ENCODE assay signal across 1 cellular context in the genomic region with DNA sequence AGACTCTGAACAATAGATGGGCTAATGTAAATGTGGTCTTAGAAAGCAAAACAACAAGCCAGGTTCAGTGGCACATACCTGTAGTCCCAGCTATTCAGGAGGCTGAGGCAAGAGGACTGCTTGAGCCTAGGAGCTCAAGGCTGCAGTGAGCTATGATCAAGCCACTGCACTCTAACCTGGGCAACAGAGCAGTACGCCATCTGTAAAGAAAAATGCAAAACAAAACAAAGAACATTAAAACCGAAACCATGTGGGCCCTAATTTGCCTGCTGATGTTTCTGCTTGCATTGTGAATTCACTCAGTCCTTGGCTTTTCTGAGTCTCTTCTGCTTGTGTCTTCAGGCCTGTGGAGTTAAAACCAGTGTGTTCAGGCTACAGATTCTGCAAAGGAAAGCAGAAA.
TF ChIP-seq lines count a peak whose summit lies in the region.

No MANE protein-coding gene starts in this region.

TF ChIP-seq in GM23338, 12 proteins besides CTCF, POLR2A, EP300 and RAD21 (continued from another document):
- TF ChIP-seq, protein P1, sequence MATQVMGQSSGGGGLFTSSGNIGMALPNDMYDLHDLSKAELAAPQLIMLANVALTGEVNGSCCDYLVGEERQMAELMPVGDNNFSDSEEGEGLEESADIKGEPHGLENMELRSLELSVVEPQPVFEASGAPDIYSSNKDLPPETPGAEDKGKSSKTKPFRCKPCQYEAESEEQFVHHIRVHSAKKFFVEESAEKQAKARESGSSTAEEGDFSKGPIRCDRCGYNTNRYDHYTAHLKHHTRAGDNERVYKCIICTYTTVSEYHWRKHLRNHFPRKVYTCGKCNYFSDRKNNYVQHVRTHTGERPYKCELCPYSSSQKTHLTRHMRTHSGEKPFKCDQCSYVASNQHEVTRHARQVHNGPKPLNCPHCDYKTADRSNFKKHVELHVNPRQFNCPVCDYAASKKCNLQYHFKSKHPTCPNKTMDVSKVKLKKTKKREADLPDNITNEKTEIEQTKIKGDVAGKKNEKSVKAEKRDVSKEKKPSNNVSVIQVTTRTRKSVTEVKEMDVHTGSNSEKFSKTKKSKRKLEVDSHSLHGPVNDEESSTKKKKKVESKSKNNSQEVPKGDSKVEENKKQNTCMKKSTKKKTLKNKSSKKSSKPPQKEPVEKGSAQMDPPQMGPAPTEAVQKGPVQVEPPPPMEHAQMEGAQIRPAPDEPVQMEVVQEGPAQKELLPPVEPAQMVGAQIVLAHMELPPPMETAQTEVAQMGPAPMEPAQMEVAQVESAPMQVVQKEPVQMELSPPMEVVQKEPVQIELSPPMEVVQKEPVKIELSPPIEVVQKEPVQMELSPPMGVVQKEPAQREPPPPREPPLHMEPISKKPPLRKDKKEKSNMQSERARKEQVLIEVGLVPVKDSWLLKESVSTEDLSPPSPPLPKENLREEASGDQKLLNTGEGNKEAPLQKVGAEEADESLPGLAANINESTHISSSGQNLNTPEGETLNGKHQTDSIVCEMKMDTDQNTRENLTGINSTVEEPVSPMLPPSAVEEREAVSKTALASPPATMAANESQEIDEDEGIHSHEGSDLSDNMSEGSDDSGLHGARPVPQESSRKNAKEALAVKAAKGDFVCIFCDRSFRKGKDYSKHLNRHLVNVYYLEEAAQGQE (IDR thresholded peaks at IDR 0.05; ENCODE audit: unreplicated experiment), result no peak
- TF ChIP-seq, protein P2, sequence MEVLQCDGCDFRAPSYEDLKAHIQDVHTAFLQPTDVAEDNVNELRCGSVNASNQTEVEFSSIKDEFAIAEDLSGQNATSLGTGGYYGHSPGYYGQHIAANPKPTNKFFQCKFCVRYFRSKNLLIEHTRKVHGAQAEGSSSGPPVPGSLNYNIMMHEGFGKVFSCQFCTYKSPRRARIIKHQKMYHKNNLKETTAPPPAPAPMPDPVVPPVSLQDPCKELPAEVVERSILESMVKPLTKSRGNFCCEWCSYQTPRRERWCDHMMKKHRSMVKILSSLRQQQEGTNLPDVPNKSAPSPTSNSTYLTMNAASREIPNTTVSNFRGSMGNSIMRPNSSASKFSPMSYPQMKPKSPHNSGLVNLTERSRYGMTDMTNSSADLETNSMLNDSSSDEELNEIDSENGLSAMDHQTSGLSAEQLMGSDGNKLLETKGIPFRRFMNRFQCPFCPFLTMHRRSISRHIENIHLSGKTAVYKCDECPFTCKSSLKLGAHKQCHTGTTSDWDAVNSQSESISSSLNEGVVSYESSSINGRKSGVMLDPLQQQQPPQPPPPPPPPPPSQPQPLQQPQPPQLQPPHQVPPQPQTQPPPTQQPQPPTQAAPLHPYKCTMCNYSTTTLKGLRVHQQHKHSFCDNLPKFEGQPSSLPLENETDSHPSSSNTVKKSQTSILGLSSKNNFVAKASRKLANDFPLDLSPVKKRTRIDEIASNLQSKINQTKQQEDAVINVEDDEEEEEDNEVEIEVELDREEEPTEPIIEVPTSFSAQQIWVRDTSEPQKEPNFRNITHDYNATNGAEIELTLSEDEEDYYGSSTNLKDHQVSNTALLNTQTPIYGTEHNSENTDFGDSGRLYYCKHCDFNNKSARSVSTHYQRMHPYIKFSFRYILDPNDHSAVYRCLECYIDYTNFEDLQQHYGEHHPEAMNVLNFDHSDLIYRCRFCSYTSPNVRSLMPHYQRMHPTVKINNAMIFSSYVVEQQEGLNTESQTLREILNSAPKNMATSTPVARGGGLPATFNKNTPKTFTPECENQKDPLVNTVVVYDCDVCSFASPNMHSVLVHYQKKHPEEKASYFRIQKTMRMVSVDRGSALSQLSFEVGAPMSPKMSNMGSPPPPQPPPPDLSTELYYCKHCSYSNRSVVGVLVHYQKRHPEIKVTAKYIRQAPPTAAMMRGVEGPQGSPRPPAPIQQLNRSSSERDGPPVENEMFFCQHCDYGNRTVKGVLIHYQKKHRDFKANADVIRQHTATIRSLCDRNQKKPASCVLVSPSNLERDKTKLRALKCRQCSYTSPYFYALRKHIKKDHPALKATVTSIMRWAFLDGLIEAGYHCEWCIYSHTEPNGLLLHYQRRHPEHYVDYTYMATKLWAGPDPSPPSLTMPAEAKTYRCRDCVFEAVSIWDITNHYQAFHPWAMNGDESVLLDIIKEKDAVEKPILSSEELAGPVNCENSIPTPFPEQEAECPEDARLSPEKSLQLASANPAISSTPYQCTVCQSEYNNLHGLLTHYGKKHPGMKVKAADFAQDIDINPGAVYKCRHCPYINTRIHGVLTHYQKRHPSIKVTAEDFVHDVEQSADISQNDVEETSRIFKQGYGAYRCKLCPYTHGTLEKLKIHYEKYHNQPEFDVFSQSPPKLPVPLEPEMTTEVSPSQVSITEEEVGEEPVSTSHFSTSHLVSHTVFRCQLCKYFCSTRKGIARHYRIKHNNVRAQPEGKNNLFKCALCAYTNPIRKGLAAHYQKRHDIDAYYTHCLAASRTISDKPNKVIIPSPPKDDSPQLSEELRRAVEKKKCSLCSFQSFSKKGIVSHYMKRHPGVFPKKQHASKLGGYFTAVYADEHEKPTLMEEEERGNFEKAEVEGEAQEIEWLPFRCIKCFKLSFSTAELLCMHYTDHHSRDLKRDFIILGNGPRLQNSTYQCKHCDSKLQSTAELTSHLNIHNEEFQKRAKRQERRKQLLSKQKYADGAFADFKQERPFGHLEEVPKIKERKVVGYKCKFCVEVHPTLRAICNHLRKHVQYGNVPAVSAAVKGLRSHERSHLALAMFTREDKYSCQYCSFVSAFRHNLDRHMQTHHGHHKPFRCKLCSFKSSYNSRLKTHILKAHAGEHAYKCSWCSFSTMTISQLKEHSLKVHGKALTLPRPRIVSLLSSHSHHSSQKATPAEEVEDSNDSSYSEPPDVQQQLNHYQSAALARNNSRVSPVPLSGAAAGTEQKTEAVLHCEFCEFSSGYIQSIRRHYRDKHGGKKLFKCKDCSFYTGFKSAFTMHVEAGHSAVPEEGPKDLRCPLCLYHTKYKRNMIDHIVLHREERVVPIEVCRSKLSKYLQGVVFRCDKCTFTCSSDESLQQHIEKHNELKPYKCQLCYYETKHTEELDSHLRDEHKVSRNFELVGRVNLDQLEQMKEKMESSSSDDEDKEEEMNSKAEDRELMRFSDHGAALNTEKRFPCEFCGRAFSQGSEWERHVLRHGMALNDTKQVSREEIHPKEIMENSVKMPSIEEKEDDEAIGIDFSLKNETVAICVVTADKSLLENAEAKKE (CRISPR knock-in tag; IDR thresholded peaks at IDR 0.05), result no peak
- TF ChIP-seq ZNF114 (CRISPR knock-in tag; IDR thresholded peaks at IDR 0.05) (no peak), EZH2 (IDR thresholded peaks at IDR 0.05; ENCODE audit: low read depth, unreplicated experiment) (no peak)
